In genomic region chr15:48325400-48325799, GRCh38 we compare ENCODE assay signal across 20 cellular contexts.
"Had no signal": no experiment of that assay in that cellular context is flagged by ENCODE, and none has a peak within 500 bp of the region (broad histone marks: within the 10 kb centered on the region; RNA-seq: fewer than 3 reads in every experiment).

No MANE protein-coding gene starts in this region.

- ATAC-seq: activated CD4-positive, CD25-positive, alpha-beta regulatory T cell treated with anti-CD3 and anti-CD28 coated beads, Interleukin-2, amount 50 U/mL, for 24 hours; activated naive CD8-positive, alpha-beta T cell treated with anti-CD3 and anti-CD28 coated beads, Interleukin-2, amount 50 U/mL, for 24 hours; foreskin keratinocyte; left cardiac atrium; naive thymus-derived CD4-positive, alpha-beta T cell; psoas muscle; right cardiac atrium had no signal

- H3K27me3 Mint-ChIP-seq: activated naive CD4-positive, alpha-beta T cell treated with anti-CD3 and anti-CD28 coated beads, Interleukin-2, amount 10 ng/mL, durations not matched to agents 7 days and 5 days; activated naive CD8-positive, alpha-beta T cell treated with anti-CD3 and anti-CD28 coated beads, Interleukin-2, amount 50 U/mL, for 24 hours; brain; naive thymus-derived CD4-positive, alpha-beta T cell had no signal

- DNase-seq: activated CD8-positive, alpha-beta memory T cell treated with anti-CD3 and anti-CD28 coated beads for 24 hours; activated CD8-positive, alpha-beta memory T cell treated with anti-CD3 and anti-CD28 coated beads, Interleukin-2, amount 50 U/mL, for 48 hours; activated effector memory CD4-positive, alpha-beta T cell treated with Interleukin-2 at 50 U/mL for 16 hours; activated naive CD4-positive, alpha-beta T cell treated with anti-CD3 and anti-CD28 coated beads, Interleukin-2, amount 10 ng/mL, durations not matched to agents 7 days and 5 days; activated naive CD8-positive, alpha-beta T cell treated with anti-CD3 and anti-CD28 coated beads, Interleukin-2, amount 50 U/mL, for 24 hours; activated T-cell treated with anti-CD3 and anti-CD28 coated beads, Interleukin-2, amount 50 U/mL, for 48 hours; anterior cingulate cortex; caudate nucleus; foreskin keratinocyte; left cardiac atrium; mesendoderm; naive thymus-derived CD4-positive, alpha-beta T cell; ovary; psoas muscle; right cardiac atrium; stimulated activated CD4-positive, alpha-beta T cell treated with anti-CD3 and anti-CD28 coated beads, Interleukin-2, amount 100 ng/mL, for 24 hours; stomach had no signal

- H3K9me3 Mint-ChIP-seq: activated naive CD4-positive, alpha-beta T cell treated with anti-CD3 and anti-CD28 coated beads, Interleukin-2, amount 10 ng/mL, durations not matched to agents 7 days and 5 days; activated naive CD8-positive, alpha-beta T cell treated with anti-CD3 and anti-CD28 coated beads, Interleukin-2, amount 50 U/mL, for 24 hours; brain; naive thymus-derived CD4-positive, alpha-beta T cell; type B pancreatic cell had no signal

- H3K27ac Mint-ChIP-seq: activated naive CD4-positive, alpha-beta T cell treated with anti-CD3 and anti-CD28 coated beads, Interleukin-2, amount 10 ng/mL, durations not matched to agents 7 days and 5 days; activated naive CD8-positive, alpha-beta T cell treated with anti-CD3 and anti-CD28 coated beads, Interleukin-2, amount 50 U/mL, for 24 hours; brain; naive thymus-derived CD4-positive, alpha-beta T cell; type B pancreatic cell had no signal

- H3K36me3 Mint-ChIP-seq: brain had no signal

- H3K4me3 Mint-ChIP-seq: activated naive CD4-positive, alpha-beta T cell treated with anti-CD3 and anti-CD28 coated beads, Interleukin-2, amount 10 ng/mL, durations not matched to agents 7 days and 5 days; activated naive CD8-positive, alpha-beta T cell treated with anti-CD3 and anti-CD28 coated beads, Interleukin-2, amount 50 U/mL, for 24 hours; naive thymus-derived CD4-positive, alpha-beta T cell; type B pancreatic cell had no signal
